20 cellular contexts compared by ENCODE assay signal in the genomic region with DNA sequence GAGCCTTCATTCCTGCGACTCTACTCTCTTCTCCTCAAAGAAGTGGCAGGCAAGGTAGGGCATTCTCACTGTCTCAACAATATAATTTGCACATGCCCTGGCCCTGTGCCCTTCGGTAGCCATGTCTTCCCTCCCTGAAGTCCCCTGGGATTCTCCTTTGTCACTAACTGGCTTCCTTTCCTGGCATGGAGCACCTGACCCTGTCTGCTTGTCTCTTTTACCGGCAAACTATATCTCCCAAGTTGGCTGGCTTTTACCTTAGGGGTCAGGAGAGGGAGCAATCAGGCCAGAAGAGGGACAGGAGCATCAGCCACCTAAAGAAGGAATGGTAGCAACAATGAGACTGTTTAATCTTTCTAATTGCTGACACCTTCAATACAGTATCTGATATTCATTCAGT. TPM values are rescaled to one million over a fixed set of nuclear protein-coding genes. Genes with fewer than 3 reads are reported as not detected.
DNase-seq lines count a peak whose midpoint lies in the region; ATAC-seq, FAIRE-seq and TF ChIP-seq lines count a peak whose summit lies in the region.
"Had no signal": no experiment of that assay in that cellular context is flagged by ENCODE, and none has a peak within 500 bp of the region (broad histone marks: within the 10 kb centered on the region; RNA-seq: fewer than 3 reads in every experiment).

No MANE protein-coding gene starts in this region.

- 41% methylated on average over 3 of the region's 3 CpGs for WGBS in right cardiac atrium

- peaks cover 2% of the 10 kb centered on the region for H3K27me3 Mint-ChIP-seq in activated CD4-positive, alpha-beta T cell treated with anti-CD3 and anti-CD28 coated beads, Interleukin-2, amount 10 ng/mL, durations not matched to agents 24 days and 14 days

- in situ Hi-C loops in SK-MEL-5 (cut with HindIII; ENCODE audit: low pct_unique_long_range_greater_than_20kb, low sequenced_read_pairs) = no loop called here

- no peak for TF ChIP-seq POLR2A in GM12891 (IDR thresholded peaks at IDR 0.05; ENCODE audit: low read depth, low read length)

- peaks cover 24% of the 10 kb centered on the region for H3K4me1 ChIP-seq in right cardiac atrium (ENCODE audit: control insufficient read depth, insufficient read depth, low read length)

- peak overlapping the region; percentile 94 for H3K27ac Mint-ChIP-seq in activated CD4-positive, alpha-beta T cell treated with anti-CD3 and anti-CD28 coated beads, Interleukin-2, amount 10 ng/mL, durations not matched to agents 24 days and 14 days

- FAIRE-seq in GM12891 (lab: Jason Lieb, UNC) = peak; percentile 26

- intact Hi-C loops in activated CD4-positive, alpha-beta T cell treated with anti-CD3 and anti-CD28 coated beads, Interleukin-2, amount 10 ng/mL, durations not matched to agents 24 days and 14 days (cut with micrococcal nuclease) = loop anchor here (2.0 to 10.0 kb wide), 4 partner anchors 158 to 638 kb away; a partner anchor contains a TSS
- intact Hi-C loops in right cardiac atrium (cut with DNase I) = loop anchor here in 2 of 4 donors (5.0 to 10.0 kb wide), 3 partner anchors 41 to 318 kb away; a partner anchor contains a TSS

- H3K9me3 Mint-ChIP-seq in activated CD4-positive, alpha-beta T cell treated with anti-CD3 and anti-CD28 coated beads, Interleukin-2, amount 10 ng/mL, durations not matched to agents 24 days and 14 days = no peaks in the 10 kb centered on the region
- H3K9me3 Mint-ChIP-seq: activated naive CD4-positive, alpha-beta T cell treated with anti-CD3 and anti-CD28 coated beads for 36 hours; HFFc6; IgD-negative memory B cell; stimulated activated naive CD8-positive, alpha-beta T cell treated with anti-CD3 and anti-CD28 coated beads, Interleukin-15, amount 100 ng/mL, for 72 hours had no signal

- DNase-seq in activated CD4-positive, alpha-beta T cell treated with anti-CD3 and anti-CD28 coated beads, Interleukin-2, amount 10 ng/mL, durations not matched to agents 24 days and 14 days = no peak
- DNase-seq in activated CD4-positive, alpha-beta T cell treated with anti-CD3 and anti-CD28 coated beads, Interleukin-2, amount 50 U/mL, for 1 hour = no peak
- DNase-seq in GM12891 (ENCODE audit: insufficient read length, low spot score) (no peak), SK-MEL-5 (ENCODE audit: low read depth, low spot score) (peak; percentile 39), right cardiac atrium (peak in 1 of 3 donors; percentile 61), AG08396 (ENCODE audit: low spot score) (no peak)
- DNase-seq: activated CD8-positive, alpha-beta memory T cell treated with anti-CD3 and anti-CD28 coated beads for 24 hours; activated naive CD4-positive, alpha-beta T cell treated with anti-CD3 and anti-CD28 coated beads for 36 hours; GDM1; HFFc6; mucosa of descending colon; NCI-H1092; ovary; PC-3; stimulated activated naive CD8-positive, alpha-beta T cell treated with anti-CD3 and anti-CD28 coated beads, Interleukin-15, amount 100 ng/mL, for 72 hours had no signal

- H3K4me3 Mint-ChIP-seq in activated CD4-positive, alpha-beta T cell treated with anti-CD3 and anti-CD28 coated beads, Interleukin-2, amount 10 ng/mL, durations not matched to agents 24 days and 14 days = no peak overlapping the region
- H3K4me3 Mint-ChIP-seq: activated naive CD4-positive, alpha-beta T cell treated with anti-CD3 and anti-CD28 coated beads for 36 hours; IgD-negative memory B cell had no signal

- no peaks in the 10 kb centered on the region for H3K27me3 ChIP-seq in right cardiac atrium (ENCODE audit: control insufficient read depth, insufficient read depth)
- H3K27me3 ChIP-seq: ovary had no signal

- peak overlapping the region; percentile 55 for H3K27ac ChIP-seq in right cardiac atrium (ENCODE audit: low read length)
- H3K27ac ChIP-seq: ovary had no signal

- ATAC-seq in right cardiac atrium = peak in 1 of 2 donors; percentile 17
- ATAC-seq in GM21447 (IDR thresholded peaks at IDR 0.05; ENCODE audit: unreplicated experiment) = no peak
- no peak for ATAC-seq in GM18511 (IDR thresholded peaks at IDR 0.05; ENCODE audit: unreplicated experiment)
- ATAC-seq: mucosa of descending colon; PC-3; SK-N-SH treated with all-trans-retinoic acid at 6 μM for 48 hours; stimulated activated naive CD8-positive, alpha-beta T cell treated with anti-CD3 and anti-CD28 coated beads, Interleukin-15, amount 100 ng/mL, for 72 hours had no signal

- no peak overlapping the region for H3K4me3 ChIP-seq in right cardiac atrium (ENCODE audit: low read length)
- H3K4me3 ChIP-seq: mucosa of descending colon, ovary, smooth muscle cell had no signal

- no peaks in the 10 kb centered on the region for H3K36me3 Mint-ChIP-seq in activated CD4-positive, alpha-beta T cell treated with anti-CD3 and anti-CD28 coated beads, Interleukin-2, amount 10 ng/mL, durations not matched to agents 24 days and 14 days (ENCODE audit: low read depth)
- H3K36me3 Mint-ChIP-seq: IgD-negative memory B cell had no signal

- H3K4me1 Mint-ChIP-seq in activated CD4-positive, alpha-beta T cell treated with anti-CD3 and anti-CD28 coated beads, Interleukin-2, amount 10 ng/mL, durations not matched to agents 24 days and 14 days = peaks cover 48% of the 10 kb centered on the region

- H3K9me3 ChIP-seq in right cardiac atrium (ENCODE audit: control insufficient read depth, low read length) = no peaks in the 10 kb centered on the region
- H3K9me3 ChIP-seq: mucosa of descending colon, ovary had no signal

TF ChIP-seq in GM12891, 5 proteins besides CTCF, POLR2A, EP300 and RAD21:
- no peak for TF ChIP-seq POU2F2 (IDR thresholded peaks at IDR 0.05; ENCODE audit: low read depth, low read length)
- TF ChIP-seq SPI1 (IDR thresholded peaks at IDR 0.05; ENCODE audit: low read depth, low read length) = no peak
- no peak for TF ChIP-seq PAX5 (IDR thresholded peaks at IDR 0.05; ENCODE audit: insufficient read depth, low read length, severe bottlenecking)
- no peak for TF ChIP-seq TAF1 (IDR thresholded peaks at IDR 0.05; ENCODE audit: low read depth, low read length)
- no peak for TF ChIP-seq POLR2AphosphoS5 (IDR thresholded peaks at IDR 0.05; ENCODE audit: low read depth, low read length)
TF ChIP-seq in GM12891: peak in this region for 0.

RNA-seq across cellular contexts. Expression of a gene that starts 51.9 kb away (rescaled TPM):
- 1.2 and 1.7 TPM in 2 replicates for total RNA-seq in activated CD4-positive, alpha-beta T cell treated with anti-CD3 and anti-CD28 coated beads, Interleukin-2, amount 10 ng/mL, durations not matched to agents 24 days and 14 days
- 10.3 TPM for polyA plus RNA-seq in GM12891 (2012; ENCODE audit: low read depth, missing spikeins)
- total RNA-seq in SK-MEL-5 (2014; rRNA removed; shearing (Covaris generic)) = 13.0 and 14.3 TPM in 2 replicates
- polyA plus RNA-seq in SK-MEL-5 (2015; cell fraction: cytosol; rRNA removed) = 4.9 and 6.3 TPM in 2 replicates
- 10.2 and 30.2 TPM in 2 replicates for polyA plus RNA-seq in SK-MEL-5 (2015; cell fraction: nucleus; rRNA removed)
- total RNA-seq in right cardiac atrium = 1 to 10 TPM; 7.3 to 9.0 (median 8.2) TPM
- 4.9 TPM for polyA plus RNA-seq in right cardiac atrium
